ENCODE assay signal across 16 cellular contexts in the genomic region with DNA sequence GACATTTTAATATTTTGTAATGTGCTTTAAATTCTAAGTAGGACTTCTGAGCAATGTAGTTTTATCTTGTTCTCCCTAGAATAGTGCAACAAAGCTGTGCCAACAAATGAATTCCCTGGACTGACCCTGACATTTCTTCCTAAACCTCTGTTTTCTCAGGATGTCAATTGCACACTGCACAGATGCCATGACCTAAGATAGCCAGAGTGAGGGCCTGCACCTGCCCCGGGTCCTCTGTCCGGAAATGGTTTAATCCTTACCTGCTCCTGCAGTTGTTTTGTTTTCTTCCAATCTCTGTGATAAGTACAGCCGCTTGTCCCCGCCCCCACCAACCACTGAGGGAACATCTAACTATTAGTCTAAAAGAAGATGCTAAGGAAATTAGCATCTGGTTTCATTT.
"Had no signal": no experiment of that assay in that cellular context is flagged by ENCODE, and none has a peak within 500 bp of the region (broad histone marks: within the 10 kb centered on the region; RNA-seq: fewer than 3 reads in every experiment).

No MANE protein-coding gene starts in this region.

- H3K27me3 ChIP-seq: foreskin keratinocyte, hepatocyte, ovary, right lobe of liver, stomach had no signal

- H3K27me3 Mint-ChIP-seq: dendritic cell treated with granulocyte-macrophage colony-stimulating factor and Interleukin-4, amounts not matched to agents 40 ng/mL and 50 ng/mL, for 4 days; naive thymus-derived CD4-positive, alpha-beta T cell; progenitor cell of endocrine pancreas; stimulated activated memory B cell treated with anti-CD40 and anti-IgM and Interleukin-4, amounts not matched to agents 10 μg/mL and 1 μg/mL and 100 μg/mL, for 72 hours had no signal

- H3K4me3 ChIP-seq: hepatocyte, ovary, right lobe of liver, stomach had no signal

- H3K27ac Mint-ChIP-seq: dendritic cell treated with granulocyte-macrophage colony-stimulating factor and Interleukin-4, amounts not matched to agents 40 ng/mL and 50 ng/mL, for 4 days; naive thymus-derived CD4-positive, alpha-beta T cell; stimulated activated memory B cell treated with anti-CD40 and anti-IgM and Interleukin-4, amounts not matched to agents 10 μg/mL and 1 μg/mL and 100 μg/mL, for 72 hours had no signal

- H3K79me2 ChIP-seq: hepatocyte had no signal

- H2AFZ ChIP-seq: hepatocyte had no signal

- H3K36me3 Mint-ChIP-seq: naive thymus-derived CD4-positive, alpha-beta T cell; stimulated activated memory B cell treated with anti-CD40 and anti-IgM and Interleukin-4, amounts not matched to agents 10 μg/mL and 1 μg/mL and 100 μg/mL, for 72 hours had no signal

- H3K9me3 ChIP-seq: ovary, right lobe of liver, stomach had no signal

- H3K4me3 Mint-ChIP-seq: dendritic cell treated with granulocyte-macrophage colony-stimulating factor and Interleukin-4, amounts not matched to agents 40 ng/mL and 50 ng/mL, for 4 days; naive thymus-derived CD4-positive, alpha-beta T cell; stimulated activated memory B cell treated with anti-CD40 and anti-IgM and Interleukin-4, amounts not matched to agents 10 μg/mL and 1 μg/mL and 100 μg/mL, for 72 hours had no signal

- H3K27ac ChIP-seq: foreskin keratinocyte, hepatocyte, ovary, right lobe of liver, stomach had no signal

- H3K4me2 ChIP-seq: hepatocyte had no signal

- H3K36me3 ChIP-seq: ovary, right lobe of liver, stomach had no signal

- ATAC-seq: foreskin keratinocyte; left colon; naive thymus-derived CD4-positive, alpha-beta T cell; right lobe of liver; stimulated activated memory B cell treated with anti-CD40 and anti-IgM and Interleukin-4, amounts not matched to agents 10 μg/mL and 1 μg/mL and 100 μg/mL, for 72 hours had no signal

- H3K4me1 Mint-ChIP-seq: naive thymus-derived CD4-positive, alpha-beta T cell; stimulated activated memory B cell treated with anti-CD40 and anti-IgM and Interleukin-4, amounts not matched to agents 10 μg/mL and 1 μg/mL and 100 μg/mL, for 72 hours had no signal

- DNase-seq: cerebellar nuclear complex; erythroblast; foreskin keratinocyte; head of caudate nucleus; left colon; naive thymus-derived CD4-positive, alpha-beta T cell; ovary; right lobe of liver; stimulated activated CD4-positive, alpha-beta T cell treated with anti-CD3 and anti-CD28 coated beads, Interleukin-4, amount 100 ng/mL, for 1 hour; stomach; substantia nigra; trophoblast cell had no signal

- H3K4me1 ChIP-seq: foreskin keratinocyte, right lobe of liver, stomach had no signal
